ENCODE assay signal across 1 cellular context in genomic region chr1:236400061-236400638, GRCh38.
A peak's percentile ranks its signal among the peaks of the same experiment; 100 is the strongest.
TF ChIP-seq lines count a peak whose summit lies in the region.

No MANE protein-coding gene starts in this region.

TF ChIP-seq in HEK293, 187 proteins besides CTCF, POLR2A, EP300 and RAD21 (continued from another document):
- TF ChIP-seq ZNF366 (tag by site-specific recombination; conservative IDR thresholded peaks at IDR 0.05) (peak; percentile 39; the same call in 1 of the 2 replicates), EGR2 (tag by site-specific recombination; IDR thresholded peaks at IDR 0.05; ENCODE audit: low read depth) (peak; percentile 53; the same call in 1 of the 2 replicates), ZNF768 (tag by site-specific recombination; IDR thresholded peaks at IDR 0.05) (no peak)
